In the genomic region with DNA sequence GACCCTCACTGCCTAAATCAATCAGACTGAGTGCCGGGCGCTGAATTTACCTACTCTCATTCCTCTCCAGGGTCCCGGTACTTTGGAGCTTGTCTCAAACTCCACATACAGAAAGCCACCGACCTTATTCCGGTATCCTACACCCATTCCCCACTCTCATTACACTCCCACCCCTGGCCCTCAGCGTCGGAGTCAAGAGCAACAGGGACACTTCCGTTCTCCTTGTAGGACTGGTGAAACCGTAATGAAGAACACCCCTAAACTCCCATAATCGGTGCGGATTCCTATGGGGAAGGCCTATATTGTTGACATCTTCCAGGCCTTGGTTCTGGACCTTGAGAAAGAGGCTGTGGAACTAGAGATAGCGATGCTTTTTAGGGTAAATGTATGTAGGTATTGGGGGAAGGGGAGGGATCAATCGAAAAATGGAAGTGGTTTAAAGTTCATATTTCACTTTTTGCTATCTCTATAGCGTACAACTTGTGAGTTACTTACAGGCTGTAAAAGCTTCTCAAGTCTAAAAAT, we compare ENCODE assay signal across 8 cellular contexts. TPM values are rescaled to one million over a fixed set of nuclear protein-coding genes. Genes with fewer than 3 reads are reported as not detected.
DNase-seq lines count a peak whose midpoint lies in the region; ATAC-seq and TF ChIP-seq lines count a peak whose summit lies in the region.

No MANE protein-coding gene starts in this region.

- H3K4me3 ChIP-seq in choroid plexus epithelial cell (ENCODE audit: low read depth, low read length), result peak overlapping the region; percentile 86

- peak overlapping the region; percentile 99 for H3K27ac Mint-ChIP-seq in stimulated activated naive B cell treated with anti-CD40 and anti-IgM and Interleukin-4, amounts not matched to agents 10 μg/mL and 1 μg/mL and 100 μg/mL, for 72 hours

- H3K36me3 ChIP-seq in ES-I3 (ENCODE audit: insufficient read depth, low read length), result 0 out of 2 replicates have a peak, but pooled peaks cover 4% of the 10 kb centered on the region

- ATAC-seq in HG02840 (IDR thresholded peaks at IDR 0.05; ENCODE audit: low FRiP score, unreplicated experiment), result peak; percentile 15
- peak; percentile 58 for ATAC-seq in SK-N-SH treated with all-trans-retinoic acid at 6 μM for 48 hours
- peak; percentile 19 to 33 for ATAC-seq in stimulated activated naive B cell treated with anti-CD40 and anti-IgM and Interleukin-4, amounts not matched to agents 10 μg/mL and 1 μg/mL and 100 μg/mL, for 72 hours (replicated peaks)
- no peak for ATAC-seq in HG02642 (IDR thresholded peaks at IDR 0.05; ENCODE audit: poor library complexity, unreplicated experiment)
- no peak for ATAC-seq in HG03565 (IDR thresholded peaks at IDR 0.05; ENCODE audit: unreplicated experiment)

- peaks cover 15 to 34% of the 10 kb centered on the region in 2 donors for H3K4me1 Mint-ChIP-seq in stimulated activated naive B cell treated with anti-CD40 and anti-IgM and Interleukin-4, amounts not matched to agents 10 μg/mL and 1 μg/mL and 100 μg/mL, for 72 hours

- H3K4me1 ChIP-seq in ES-I3 (ENCODE audit: insufficient read depth, low read length), result no peaks in the 10 kb centered on the region; the same call in 1 of the 2 replicates

- TF ChIP-seq CTCF in choroid plexus epithelial cell (conservative IDR thresholded peaks at IDR 0.05; ENCODE audit: low read depth, low read length), result no peak

- no peaks in the 10 kb centered on the region for H3K27me3 Mint-ChIP-seq in stimulated activated naive B cell treated with anti-CD40 and anti-IgM and Interleukin-4, amounts not matched to agents 10 μg/mL and 1 μg/mL and 100 μg/mL, for 72 hours

- H3K9me3 Mint-ChIP-seq in stimulated activated naive B cell treated with anti-CD40 and anti-IgM and Interleukin-4, amounts not matched to agents 10 μg/mL and 1 μg/mL and 100 μg/mL, for 72 hours, result no peaks in the 10 kb centered on the region

- DNase-seq in choroid plexus epithelial cell (ENCODE audit: low read depth), result peak; percentile 51
- DNase-seq in lung microvascular endothelial cell (ENCODE audit: low read depth in 2 of 2), result peak; percentile 47 to 48
- DNase-seq in stimulated activated naive B cell treated with anti-CD40 and anti-IgM and Interleukin-4, amounts not matched to agents 10 μg/mL and 1 μg/mL and 100 μg/mL, for 72 hours, result peak; percentile 21

- H3K4me3 Mint-ChIP-seq in stimulated activated naive B cell treated with anti-CD40 and anti-IgM and Interleukin-4, amounts not matched to agents 10 μg/mL and 1 μg/mL and 100 μg/mL, for 72 hours, result peak overlapping the region; percentile 95 to 97

- no peaks in the 10 kb centered on the region for H3K9me3 ChIP-seq in ES-I3 (ENCODE audit: control insufficient read depth, insufficient read depth, low read length)

- H3K9ac ChIP-seq in ES-I3 (ENCODE audit: low read depth, low read length), result peak overlapping the region; percentile 73

- H3K36me3 Mint-ChIP-seq in stimulated activated naive B cell treated with anti-CD40 and anti-IgM and Interleukin-4, amounts not matched to agents 10 μg/mL and 1 μg/mL and 100 μg/mL, for 72 hours, result peaks cover 18 to 23% of the 10 kb centered on the region in 2 donors

TF ChIP-seq in SK-N-SH treated with all-trans-retinoic acid at 6 μM for 48 hours, 23 proteins besides CTCF, POLR2A, EP300 and RAD21:
- TF ChIP-seq, protein P1, sequence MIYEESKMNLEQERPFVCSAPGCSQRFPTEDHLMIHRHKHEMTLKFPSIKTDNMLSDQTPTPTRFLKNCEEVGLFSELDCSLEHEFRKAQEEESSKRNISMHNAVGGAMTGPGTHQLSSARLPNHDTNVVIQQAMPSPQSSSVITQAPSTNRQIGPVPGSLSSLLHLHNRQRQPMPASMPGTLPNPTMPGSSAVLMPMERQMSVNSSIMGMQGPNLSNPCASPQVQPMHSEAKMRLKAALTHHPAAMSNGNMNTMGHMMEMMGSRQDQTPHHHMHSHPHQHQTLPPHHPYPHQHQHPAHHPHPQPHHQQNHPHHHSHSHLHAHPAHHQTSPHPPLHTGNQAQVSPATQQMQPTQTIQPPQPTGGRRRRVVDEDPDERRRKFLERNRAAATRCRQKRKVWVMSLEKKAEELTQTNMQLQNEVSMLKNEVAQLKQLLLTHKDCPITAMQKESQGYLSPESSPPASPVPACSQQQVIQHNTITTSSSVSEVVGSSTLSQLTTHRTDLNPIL (CRISPR knock-in tag; IDR thresholded peaks at IDR 0.05; ENCODE audit: low read depth), result no peak
- TF ChIP-seq RARB (CRISPR knock-in tag; IDR thresholded peaks at IDR 0.05) (no peak), GLIS3 (CRISPR knock-in tag; IDR thresholded peaks at IDR 0.05) (no peak), BACH2 (CRISPR knock-in tag; IDR thresholded peaks at IDR 0.05; ENCODE audit: borderline replicate concordance) (no peak)

RNA-seq across cellular contexts. Expression of gene ZBED6, which starts 0.9 kb away (rescaled TPM):
- 10.0 and 10.9 TPM in 2 replicates for total RNA-seq in lung microvascular endothelial cell

RNA-seq across cellular contexts. Expression of gene ZC3H11A, which starts 0.9 kb away (rescaled TPM):
- 59.9 and 78.4 TPM in 2 replicates for total RNA-seq in lung microvascular endothelial cell

RNA-seq across cellular contexts. Expression of gene LAX1, which starts 31.3 kb away (rescaled TPM):
- not detected in 2 replicates for total RNA-seq in lung microvascular endothelial cell

Comparison
In these comparisons a context has a peak if more than half of its experiments do, and no peak if none do; other contexts are left out.
1. ATAC-seq: peak in HG02840 (single experiment), SK-N-SH treated with all-trans-retinoic acid at 6 μM for 48 hours (single experiment) and stimulated activated naive B cell treated with anti-CD40 and anti-IgM and Interleukin-4, amounts not matched to agents 10 μg/mL and 1 μg/mL and 100 μg/mL, for 72 hours (2 of 2); none in HG02642 (single experiment) and HG03565 (single experiment).
2. Peak in every context shown above with its lines, with median percentiles within 50 percentile points of each other: DNase-seq.